Comparison of ENCODE assay signal across 14 cellular contexts in the genomic region with DNA sequence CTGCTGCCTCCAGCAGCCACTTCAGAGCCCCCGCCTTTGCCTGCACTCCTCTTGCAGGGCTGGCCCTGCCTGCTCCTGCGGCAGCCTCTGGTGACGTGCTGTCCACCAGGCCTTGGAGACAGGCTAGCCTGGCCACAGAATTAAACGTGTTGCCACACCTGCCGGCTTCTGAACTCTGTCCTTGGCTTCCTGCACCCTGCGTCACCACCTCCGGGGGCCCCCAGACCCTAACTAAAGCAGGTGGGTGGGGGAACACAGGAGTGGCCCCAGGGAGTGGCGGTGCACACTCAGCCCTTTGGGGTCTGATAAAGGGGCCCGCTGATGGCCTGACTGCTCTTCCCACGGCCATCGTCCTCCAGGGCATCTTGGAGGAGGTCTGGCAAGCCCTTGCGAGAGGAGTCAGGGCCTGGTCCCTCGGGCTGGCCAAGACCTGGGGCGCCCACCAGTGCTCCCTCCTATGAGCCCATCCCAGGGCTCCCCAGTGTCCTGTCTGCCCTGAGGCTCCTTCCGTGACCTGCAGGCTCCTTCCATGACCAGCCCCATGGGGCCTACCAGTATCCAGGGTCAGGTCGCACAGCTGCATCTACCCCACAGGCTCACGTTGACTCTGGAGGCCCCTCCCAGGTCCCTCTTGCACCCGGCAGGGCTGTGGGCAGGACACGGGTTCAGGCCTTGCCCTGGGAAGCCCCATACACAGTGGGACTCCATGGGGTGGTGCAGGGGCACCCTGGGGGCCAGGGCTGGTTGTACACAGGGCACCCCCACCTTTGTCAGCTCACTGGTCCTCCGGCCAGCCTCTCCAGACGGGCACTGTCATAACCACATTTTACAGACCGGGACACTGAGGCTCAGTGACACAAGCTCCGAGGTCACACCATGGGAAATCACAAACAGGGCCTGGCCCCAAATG. TPM values are rescaled to one million over a fixed set of nuclear protein-coding genes. Genes with fewer than 3 reads are reported as not detected.
DNase-seq lines count a peak whose midpoint lies in the region; ATAC-seq and TF ChIP-seq lines count a peak whose summit lies in the region.
"Had no signal": no experiment of that assay in that cellular context is flagged by ENCODE, and none has a peak within 500 bp of the region (broad histone marks: within the 10 kb centered on the region; RNA-seq: fewer than 3 reads in every experiment).

No MANE protein-coding gene starts in this region.

- H3K4me1 ChIP-seq in heart right ventricle (peaks cover 18 to 48% (median 41%) of the 10 kb centered on the region in 9 donors), adipocyte (ENCODE audit: control insufficient read depth, insufficient read depth, low read length) (peaks cover 8% of the 10 kb centered on the region), mucosa of descending colon (ENCODE audit: low read depth) (peaks cover 11% of the 10 kb centered on the region), transverse colon (peaks cover 13 to 37% (median 25%) of the 10 kb centered on the region in 4 donors), PC-3 (ENCODE audit: insufficient read depth, low read length) (peaks cover 8% of the 10 kb centered on the region)

- intact Hi-C loops in heart right ventricle (cut with DNase I) = loop anchor here in 3 of 10 donors (5.0 kb wide), 3 partner anchors 51 to 96 kb away; a partner anchor contains a TSS
- intact Hi-C loops in Right ventricle myocardium inferior (cut with DNase I) = no loop called here
- intact Hi-C loops in mucosa of descending colon (cut with DNase I, micrococcal nuclease) = no loop called here
- intact Hi-C loops in transverse colon (cut with DNase I; ENCODE audit: low total_unique reads) = no loop called here
- intact Hi-C loops in PC-3 (cut with micrococcal nuclease) = no loop called here

- DNase-seq in heart right ventricle (peak in 1 of 2 donors; percentile 12), Right ventricle myocardium inferior (ENCODE audit: missing footprints) (no peak), adipocyte (ENCODE audit: low read depth) (no peak), mucosa of descending colon (peak; percentile 10 to 54 (median 42)), transverse colon (peak; percentile 9), PC-3 (no peak), germinal center (ENCODE audit: low spot score) (no peak)
- DNase-seq: activated T-cell treated with anti-CD3 and anti-CD28 coated beads, Interleukin-2, amount 50 U/mL, for 24 hours; KG1; NCI-H187; stimulated activated CD4-positive, alpha-beta T cell treated with anti-CD3 and anti-CD28 coated beads, Interleukin-4, amount 100 ng/mL, for 24 hours had no signal

- H3K9me3 ChIP-seq in heart right ventricle (no peaks in the 10 kb centered on the region), adipocyte (ENCODE audit: control insufficient read depth, low read length) (no peaks in the 10 kb centered on the region), mucosa of descending colon (no peaks in the 10 kb centered on the region), transverse colon (no peaks in the 10 kb centered on the region), PC-3 (ENCODE audit: low read length) (no peaks in the 10 kb centered on the region)
- H3K9me3 ChIP-seq: breast epithelium had no signal

- H2AFZ ChIP-seq in PC-3 (ENCODE audit: low read length) = no peak overlapping the region

- H3K27ac ChIP-seq in heart right ventricle (peak overlapping the region in 7 of 10 donors; percentile 1 to 96 (median 92)), transverse colon (peak overlapping the region in 2 of 4 donors; percentile 92 to 95), PC-3 (ENCODE audit: low read length) (no peak overlapping the region)
- H3K27ac ChIP-seq: breast epithelium had no signal

- no peaks in the 10 kb centered on the region for H3F3A ChIP-seq in PC-3 (ENCODE audit: low read length, unreplicated experiment)

- no peaks in the 10 kb centered on the region for H4K20me1 ChIP-seq in PC-3 (ENCODE audit: low read length)

- no peak for TF ChIP-seq EP300 in transverse colon (IDR thresholded peaks at IDR 0.05; ENCODE audit: low read depth)

- H3K27me3 ChIP-seq in heart right ventricle (peaks cover 0 to 25% (median 4%) of the 10 kb centered on the region in 7 donors), adipocyte (replicated peaks; ENCODE audit: control insufficient read depth, insufficient read depth, low read length) (no peaks in the 10 kb centered on the region), transverse colon (peaks cover 14% of the 10 kb centered on the region), PC-3 (ENCODE audit: low read length) (no peaks in the 10 kb centered on the region)

- H3K4me2 ChIP-seq in PC-3 (ENCODE audit: low read length) = no peak overlapping the region

- H3K36me3 ChIP-seq in heart right ventricle (peaks cover 0 to 27% (median 11%) of the 10 kb centered on the region in 9 donors), adipocyte (ENCODE audit: control insufficient read depth, insufficient read depth, low read length, severe bottlenecking) (peaks cover 6% of the 10 kb centered on the region), mucosa of descending colon (ENCODE audit: low read depth) (no peaks in the 10 kb centered on the region), transverse colon (no peaks in the 10 kb centered on the region), PC-3 (ENCODE audit: low read depth, low read length) (no peaks in the 10 kb centered on the region)
- H3K36me3 ChIP-seq: breast epithelium had no signal

- POLR2A ChIA-PET in PC-3 (lab: Charles Lee; ENCODE audit: unreplicated experiment) = no interaction called here

- no peak for TF ChIP-seq POLR2A in transverse colon (IDR thresholded peaks at IDR 0.05)

- TF ChIP-seq CTCF in heart right ventricle (IDR thresholded peaks at IDR 0.05) = no peak
- no peak for TF ChIP-seq CTCF in mucosa of descending colon (IDR thresholded peaks at IDR 0.05)
- TF ChIP-seq CTCF in transverse colon (IDR thresholded peaks at IDR 0.05) = no peak
- TF ChIP-seq CTCF in PC-3 (conservative IDR thresholded peaks at IDR 0.05; ENCODE audit: low read depth, low read length) = no peak

- peak overlapping the region; percentile 90 for H3K9ac ChIP-seq in adipocyte (ENCODE audit: low read length)
- no peak overlapping the region for H3K9ac ChIP-seq in PC-3 (ENCODE audit: low read length)

- ATAC-seq in heart right ventricle (no peak), Right ventricle myocardium inferior (no peak), mucosa of descending colon (no peak), PC-3 (no peak), GM18873 (IDR thresholded peaks at IDR 0.05; ENCODE audit: low FRiP score, unreplicated experiment) (no peak)
- ATAC-seq: activated CD4-positive, CD25-positive, alpha-beta regulatory T cell treated with anti-CD3 and anti-CD28 coated beads, Interleukin-2, amount 50 U/mL, for 24 hours had no signal

- in situ Hi-C loops in transverse colon (cut with MboI; ENCODE audit: low pct_ligation_motif_present in 1 of 4, low pct_unique_long_range_greater_than_20kb in 1 of 4, low sequenced_read_pairs in 3 of 4) = no loop called here

- CTCF ChIA-PET in PC-3 (lab: Charles Lee) = no interaction called here

- 81 to 82% methylated on average over 23 of the region's 23 CpGs for WGBS in heart right ventricle, 2 donors
- WGBS in transverse colon (ENCODE audit: low coverage in 1 of 2), 2 donors = 91% methylated on average over 8 of the region's 23 CpGs; no CpG with 5 or more reads in 1 of the 2 donors

- H3K4me3 ChIP-seq in heart right ventricle (peak overlapping the region in 3 of 10 donors; percentile 3 to 99 (median 82)), adipocyte (ENCODE audit: low read length) (no peak overlapping the region), mucosa of descending colon (no peak overlapping the region), transverse colon (no peak overlapping the region), PC-3 (ENCODE audit: low read length) (no peak overlapping the region)

- H3K9me2 ChIP-seq in PC-3 (replicated peaks; ENCODE audit: low read length) = no peaks in the 10 kb centered on the region

- BruUV-seq in PC-3 (replicated peaks; lab: Mats Ljungman, UMichigan) = no TSS peak

- no peaks in the 10 kb centered on the region for H3K79me2 ChIP-seq in PC-3 (ENCODE audit: low read length)

RNA-seq across cellular contexts. Expression of a gene that starts 1.0 kb away (rescaled TPM):
- total RNA-seq in heart right ventricle (10 to 100 TPM in 2 of 10 donors, 1 to 10 TPM in 8; 4.1 to 11.3 (median 8.3) TPM), Right ventricle myocardium inferior (12.8 TPM), mucosa of descending colon (10 to 100 TPM; 15.4 to 43.8 (median 18.5) TPM), transverse colon (10 to 100 TPM; 11.4 to 52.5 (median 23.2) TPM), PC-3 (2014; rRNA removed) (3.0 and 5.3 TPM in 2 replicates)
- 10 to 100 TPM in 1 of 2 donors, 1 to 10 TPM in 1; 8.0 to 45.4 TPM for polyA plus RNA-seq in heart right ventricle

RNA-seq across cellular contexts. Expression of a gene that starts 1.9 kb away (rescaled TPM):
- total RNA-seq in heart right ventricle = 100 to 1,000 TPM; 310 to 376 (median 327) TPM
- polyA plus RNA-seq in heart right ventricle = 100 to 1,000 TPM; 354 to 650 TPM
- total RNA-seq in Right ventricle myocardium inferior = 358 TPM
- 100 to 1,000 TPM in 2 of 3 donors, 10 to 100 TPM in 1; 96.4 to 163 (median 102) TPM for total RNA-seq in mucosa of descending colon
- total RNA-seq in transverse colon = 100 to 1,000 TPM in 2 of 4 donors, 10 to 100 TPM in 2; 69.7 to 134 (median 107) TPM
- total RNA-seq in PC-3 (2014; rRNA removed) = 83.2 and 111 TPM in 2 replicates

RNA-seq across cellular contexts. Expression of a gene that starts 8.8 kb away (rescaled TPM):
- 1 to 10 TPM; 3.6 to 8.3 (median 5.9) TPM for total RNA-seq in heart right ventricle
- 1 to 10 TPM; 3.4 to 7.6 TPM for polyA plus RNA-seq in heart right ventricle
- total RNA-seq in Right ventricle myocardium inferior = 8.6 TPM
- total RNA-seq in mucosa of descending colon = 10 to 100 TPM in 2 of 3 donors, 1 to 10 TPM in 1; 7.4 to 21.6 (median 16.4) TPM
- total RNA-seq in transverse colon = 10 to 100 TPM in 3 of 4 donors, 1 to 10 TPM in 1; 9.8 to 26.5 (median 17.0) TPM
- total RNA-seq in PC-3 (2014; rRNA removed) = 1.4 and 2.6 TPM in 2 replicates

RNA-seq across cellular contexts. Expression of a gene that starts 15.0 kb away (rescaled TPM):
- total RNA-seq in heart right ventricle (100 to 1,000 TPM; 289 to 375 (median 329) TPM), Right ventricle myocardium inferior (358 TPM), mucosa of descending colon (100 to 1,000 TPM; 311 to 445 (median 397) TPM), transverse colon (100 to 1,000 TPM; 353 to 618 (median 555) TPM), PC-3 (2014; rRNA removed) (544 and 562 TPM in 2 replicates)
- 1,000 to 10,000 TPM in 1 of 2 donors, 100 to 1,000 TPM in 1; 624 to 1,058 TPM for polyA plus RNA-seq in heart right ventricle

RNA-seq across cellular contexts. Expression of a gene that starts 35.2 kb away (rescaled TPM):
- total RNA-seq in heart right ventricle (10 to 100 TPM in 5 of 10 donors, 1 to 10 TPM in 5; 5.4 to 14.8 (median 9.7) TPM), Right ventricle myocardium inferior (12.6 TPM), mucosa of descending colon (10 to 100 TPM; 19.6 to 28.2 (median 21.1) TPM), transverse colon (10 to 100 TPM; 12.5 to 60.6 (median 13.8) TPM), PC-3 (2014; rRNA removed) (11.5 and 25.4 TPM in 2 replicates)
- 10 to 100 TPM; 10.1 to 17.0 TPM for polyA plus RNA-seq in heart right ventricle

Comparison
In these comparisons a context has a peak if more than half of its experiments do, and no peak if none do; other contexts are left out.
1. DNase-seq: peak in mucosa of descending colon (3 of 3) and transverse colon (single experiment); none in Right ventricle myocardium inferior (single experiment), adipocyte (single experiment), PC-3 (single experiment) and germinal center (single experiment).